ENCODE assay signal across 11 cellular contexts in genomic region chr15:29736745-29737023, GRCh38.
DNase-seq lines count a peak whose midpoint lies in the region; ATAC-seq, FAIRE-seq and TF ChIP-seq lines count a peak whose summit lies in the region.
"Had no signal": no experiment of that assay in that cellular context is flagged by ENCODE, and none has a peak within 500 bp of the region (broad histone marks: within the 10 kb centered on the region; RNA-seq: fewer than 3 reads in every experiment).

No MANE protein-coding gene starts in this region.

- CTCF ChIA-PET in Caco-2 (lab: Charles Lee): interaction anchor here (1.0 to 3.5 kb wide), 3 partner anchors 10 to 205 kb away, joined by 3 to 17 read pairs (median 4); no protein-coding TSS in a partner anchor

- TF ChIP-seq CTCF in Caco-2 (IDR thresholded peaks at IDR 0.05; ENCODE audit: insufficient read depth in 1 of 2, low read depth in 1 of 2, low read length in 1 of 2, severe bottlenecking in 1 of 2, unreplicated experiment in 1 of 2): no peak
- TF ChIP-seq CTCF in epithelial cell of esophagus (IDR thresholded peaks at IDR 0.05; ENCODE audit: insufficient read depth, low read depth, low read length, missing control alignments): no peak
- no peak for TF ChIP-seq CTCF in liver (IDR thresholded peaks at IDR 0.05; ENCODE audit: low read depth, low read length, missing input control)
- no peak for TF ChIP-seq CTCF in D721Med (IDR thresholded peaks at IDR 0.05; ENCODE audit: insufficient read depth, missing control alignments)

- no peaks in the 10 kb centered on the region for H3K9me3 Mint-ChIP-seq in Caco-2 (ENCODE audit: unreplicated experiment)
- H3K9me3 Mint-ChIP-seq: CD14-positive monocyte had no signal

- intact Hi-C loops in Caco-2 (cut with micrococcal nuclease; ENCODE audit: unreplicated experiment): loop anchor here (1.0 to 2.0 kb wide), 5 partner anchors 14 to 189 kb away; no protein-coding TSS in a partner anchor

- H3K27ac Mint-ChIP-seq in Caco-2 (ENCODE audit: unreplicated experiment): peak overlapping the region; percentile 91
- H3K27ac Mint-ChIP-seq: CD14-positive monocyte had no signal

- WGBS in liver: 93% methylated on average over 2 of the region's 2 CpGs

- H3K27me3 ChIP-seq in Caco-2 (replicated peaks; ENCODE audit: control insufficient read depth, insufficient read depth, low read length) (no peaks in the 10 kb centered on the region), liver (ENCODE audit: control insufficient read depth in 4 of 4, insufficient read depth in 4 of 4, low read length in 3 of 4) (no peaks in the 10 kb centered on the region)

- no peak overlapping the region for H3K9ac ChIP-seq in liver (ENCODE audit: low read depth in 1 of 2, low read length in 2 of 2)
- H3K9ac ChIP-seq: parathyroid adenoma had no signal

- DNase-seq in Caco-2: peak; percentile 81 to 85
- DNase-seq in LHCN-M2 (ENCODE audit: low read depth): peak; percentile 89
- DNase-seq in epithelial cell of esophagus (ENCODE audit: low read depth): peak; percentile 68
- DNase-seq in activated CD8-positive, alpha-beta memory T cell treated with anti-CD3 and anti-CD28 coated beads for 24 hours: no peak
- no peak for DNase-seq in D721Med (ENCODE audit: insufficient read length, low spot score)
- no peak for DNase-seq in amniotic stem cell (lab: John Stamatoyannopoulos, UW)

- H3K4me3 Mint-ChIP-seq in Caco-2 (ENCODE audit: unreplicated experiment): peak overlapping the region; percentile 32
- H3K4me3 Mint-ChIP-seq: CD14-positive monocyte had no signal

- H3K36me3 Mint-ChIP-seq in Caco-2 (ENCODE audit: insufficient read depth, unreplicated experiment): peaks cover 90% of the 10 kb centered on the region
- H3K36me3 Mint-ChIP-seq: CD14-positive monocyte had no signal

- no peak for TF ChIP-seq RAD21 in liver (IDR thresholded peaks at IDR 0.05)

- no peak overlapping the region for H3K27ac ChIP-seq in liver (ENCODE audit: low read depth in 1 of 2, low read length in 2 of 2)
- H3K27ac ChIP-seq: parathyroid adenoma had no signal

- POLR2A ChIA-PET in Caco-2 (lab: Charles Lee): interaction anchor here (1.0 to 1.8 kb wide), 2 partner anchors 184 to 189 kb away, joined by 3 to 10 read pairs; no protein-coding TSS in a partner anchor

- H3K9me3 ChIP-seq in Caco-2: no peaks in the 10 kb centered on the region
- H3K9me3 ChIP-seq in liver (ENCODE audit: control insufficient read depth in 4 of 4, low read length in 3 of 4): no peaks in the 10 kb centered on the region

- H3K27me3 Mint-ChIP-seq in Caco-2 (ENCODE audit: insufficient read depth, unreplicated experiment): no peaks in the 10 kb centered on the region

- H3K4me1 ChIP-seq in Caco-2 (peaks cover 47% of the 10 kb centered on the region), liver (ENCODE audit: control insufficient read depth in 4 of 4, insufficient read depth in 4 of 4, low read length in 3 of 4) (peaks cover 0 to 11% (median 8%) of the 10 kb centered on the region in 4 donors)
- H3K4me1 ChIP-seq: parathyroid adenoma had no signal

- no peak for ATAC-seq in HG03432 (IDR thresholded peaks at IDR 0.05; ENCODE audit: unreplicated experiment)

- no TSS peak for BruUV-seq in Caco-2 (replicated peaks; lab: Mats Ljungman, UMichigan)

- peaks cover 30% of the 10 kb centered on the region for H3K4me1 Mint-ChIP-seq in Caco-2 (ENCODE audit: low read depth, unreplicated experiment)
- H3K4me1 Mint-ChIP-seq: CD14-positive monocyte had no signal

- no peak overlapping the region for H3K4me3 ChIP-seq in Caco-2 (ENCODE audit: low read depth, low read length)
- H3K4me3 ChIP-seq in epithelial cell of esophagus (ENCODE audit: low read length): no peak overlapping the region
- H3K4me3 ChIP-seq in liver (ENCODE audit: low read depth in 1 of 3, low read length in 3 of 3): no peak overlapping the region

- H3K36me3 ChIP-seq in Caco-2 (ENCODE audit: control insufficient read depth, insufficient read depth, low read length) (peaks cover 1% of the 10 kb centered on the region; the same call in 1 of the 2 replicates), liver (ENCODE audit: control insufficient read depth in 4 of 4, insufficient read depth in 3 of 4, low read depth in 1 of 4, low read length in 3 of 4) (peaks cover 3 to 22% (median 12%) of the 10 kb centered on the region in 4 donors)

- no peak for FAIRE-seq in D721Med (lab: Jason Lieb, UNC)
- FAIRE-seq: H1 had no signal

TF ChIP-seq in liver, 16 proteins besides CTCF, POLR2A, EP300 and RAD21:
- TF ChIP-seq HNF4A (conservative IDR thresholded peaks at IDR 0.05) (peak in 1 of 2 donors; percentile 10), MAX (IDR thresholded peaks at IDR 0.05) (no peak), GABPA (IDR thresholded peaks at IDR 0.05 in 1 of 2, conservative IDR thresholded peaks at IDR 0.05 in 1 of 2) (no peak), YY1 (IDR thresholded peaks at IDR 0.05) (no peak), RXRA (IDR thresholded peaks at IDR 0.05) (peak in 1 of 2 donors; percentile 26), NR2F2 (IDR thresholded peaks at IDR 0.05) (peak; percentile 50), JUND (IDR thresholded peaks at IDR 0.05) (peak; percentile 14 to 88), FOXA2 (IDR thresholded peaks at IDR 0.05) (no peak), FOXA1 (IDR thresholded peaks at IDR 0.05) (no peak), ATF3 (IDR thresholded peaks at IDR 0.05) (no peak), REST (IDR thresholded peaks at IDR 0.05) (no peak), ZBTB33 (IDR thresholded peaks at IDR 0.05) (no peak), SP1 (IDR thresholded peaks at IDR 0.05) (no peak), EGR1 (IDR thresholded peaks at IDR 0.05; ENCODE audit: low read depth in 2 of 2) (no peak), HNF4G (IDR thresholded peaks at IDR 0.05) (no peak), TAF1 (conservative IDR thresholded peaks at IDR 0.05) (no peak)

Comparison
In these comparisons a context has a peak if more than half of its experiments do, and no peak if none do; other contexts are left out.
1. DNase-seq: peak in Caco-2 (2 of 2), LHCN-M2 (single experiment) and epithelial cell of esophagus (single experiment); none in activated CD8-positive, alpha-beta memory T cell treated with anti-CD3 and anti-CD28 coated beads for 24 hours (single experiment), D721Med (single experiment) and amniotic stem cell (single experiment).